ENCODE assay signal across 11 cellular contexts in the genomic region with DNA sequence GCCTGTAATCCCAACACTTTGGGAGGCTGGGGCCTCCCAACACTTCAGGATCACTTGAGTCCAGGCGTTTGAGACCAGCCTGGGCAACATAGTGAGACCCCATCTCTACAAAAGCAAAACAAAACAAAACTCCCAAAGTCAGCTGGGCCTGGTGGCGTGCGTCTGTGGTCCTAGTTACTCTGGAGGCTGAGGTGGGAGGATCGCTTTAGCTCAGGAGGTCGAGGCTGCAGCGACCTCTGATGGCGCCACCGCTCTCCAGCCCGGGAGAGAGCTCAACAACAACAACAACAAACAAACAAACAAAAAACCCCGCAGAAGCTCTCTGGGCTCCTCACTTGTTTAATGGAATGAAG. TPM values are rescaled to one million over a fixed set of nuclear protein-coding genes. Genes with fewer than 3 reads are reported as not detected.
DNase-seq lines count a peak whose midpoint lies in the region; ATAC-seq, FAIRE-seq and TF ChIP-seq lines count a peak whose summit lies in the region.
"Had no signal": no experiment of that assay in that cellular context is flagged by ENCODE, and none has a peak within 500 bp of the region (broad histone marks: within the 10 kb centered on the region; RNA-seq: fewer than 3 reads in every experiment).

No MANE protein-coding gene starts in this region.

- H3K27me3 ChIP-seq in GM23338 (ENCODE audit: insufficient read depth) (peaks cover 26% of the 10 kb centered on the region), iPS-18a (ENCODE audit: control insufficient read depth, insufficient read depth, low read length) (peaks cover 23% of the 10 kb centered on the region)

- H3K9me3 Mint-ChIP-seq in GM23338, result no peaks in the 10 kb centered on the region; the same call in 2 of the 3 replicates
- peaks cover 3% of the 10 kb centered on the region for H3K9me3 Mint-ChIP-seq in activated T-helper 17 cell treated with anti-CD3 and anti-CD28 coated beads, Interleukin-2, amount 50 U/mL, for 72 hours

- TF ChIP-seq CTCF in GM23338 (conservative IDR thresholded peaks at IDR 0.05; ENCODE audit: low read depth in 2 of 2), result peak; percentile 43 to 51

- peaks cover 8% of the 10 kb centered on the region for H3K27me3 Mint-ChIP-seq in GM23338 (ENCODE audit: insufficient read depth, low read depth, poor library complexity)
- peaks cover 48% of the 10 kb centered on the region for H3K27me3 Mint-ChIP-seq in activated T-helper 17 cell treated with anti-CD3 and anti-CD28 coated beads, Interleukin-2, amount 50 U/mL, for 72 hours

- no peaks in the 10 kb centered on the region for H4K20me1 ChIP-seq in GM23338 (replicated peaks; ENCODE audit: insufficient read depth)

- H3K4me2 ChIP-seq in GM23338, result peak overlapping the region; percentile 92

- H3K4me1 Mint-ChIP-seq in GM23338, result no peaks in the 10 kb centered on the region
- H3K4me1 Mint-ChIP-seq in activated T-helper 17 cell treated with anti-CD3 and anti-CD28 coated beads, Interleukin-2, amount 50 U/mL, for 72 hours, result no peaks in the 10 kb centered on the region

- H3K27ac ChIP-seq in GM23338 (ENCODE audit: low read depth), result no peak overlapping the region
- no peak overlapping the region for H3K27ac ChIP-seq in iPS-18a (ENCODE audit: low read length)
- no peak overlapping the region for H3K27ac ChIP-seq in skin epidermis

- H3K36me3 ChIP-seq in GM23338 (ENCODE audit: insufficient read depth) (no peaks in the 10 kb centered on the region), iPS-18a (ENCODE audit: control insufficient read depth, low read depth, low read length) (no peaks in the 10 kb centered on the region)

- H3K4me1 ChIP-seq in GM23338 (ENCODE audit: insufficient read depth) (no peaks in the 10 kb centered on the region), iPS-18a (ENCODE audit: control insufficient read depth, low read depth, low read length) (no peaks in the 10 kb centered on the region)

- no peaks in the 10 kb centered on the region for H3K36me3 Mint-ChIP-seq in GM23338 (ENCODE audit: low read depth)
- H3K36me3 Mint-ChIP-seq in activated T-helper 17 cell treated with anti-CD3 and anti-CD28 coated beads, Interleukin-2, amount 50 U/mL, for 72 hours (ENCODE audit: low read depth), result no peaks in the 10 kb centered on the region

- no peak for FAIRE-seq in GM19239 (lab: Jason Lieb, UNC)
- FAIRE-seq: GM18507 had no signal

- DNase-seq in GM23338 (ENCODE audit: low spot score) (no peak), globus pallidus (ENCODE audit: low spot score) (no peak), mesenteric fat pad (ENCODE audit: low spot score) (no peak), GM19239 (ENCODE audit: insufficient read length, low spot score) (no peak)
- DNase-seq: NCI-H2029 treated with DMSO at 0.1 percent for 48 hours had no signal

- H3K9me2 ChIP-seq in GM23338 (ENCODE audit: insufficient read depth), result no peaks in the 10 kb centered on the region

- no peak overlapping the region for H3K27ac Mint-ChIP-seq in GM23338
- no peak overlapping the region for H3K27ac Mint-ChIP-seq in activated T-helper 17 cell treated with anti-CD3 and anti-CD28 coated beads, Interleukin-2, amount 50 U/mL, for 72 hours

- peak overlapping the region; percentile 83 for H3K4me3 Mint-ChIP-seq in GM23338
- peak overlapping the region; percentile 36 for H3K4me3 Mint-ChIP-seq in activated T-helper 17 cell treated with anti-CD3 and anti-CD28 coated beads, Interleukin-2, amount 50 U/mL, for 72 hours

- no peak overlapping the region for H3K9ac ChIP-seq in iPS-18a (ENCODE audit: low read length)

- ATAC-seq in GM23338 (no peak), HG02884 (IDR thresholded peaks at IDR 0.05; ENCODE audit: unreplicated experiment) (no peak)
- no peak for ATAC-seq in activated T-helper 17 cell treated with anti-CD3 and anti-CD28 coated beads, Interleukin-2, amount 50 U/mL, for 72 hours (replicated peaks)

- H3K4me3 ChIP-seq in GM23338 (peak overlapping the region; percentile 73), iPS-18a (ENCODE audit: low read length) (peak overlapping the region; percentile 59), skin epidermis (peak overlapping the region; percentile 6 to 40 (median 30))

- no peaks in the 10 kb centered on the region for H3K79me2 ChIP-seq in GM23338 (replicated peaks; ENCODE audit: insufficient read depth)

- H3K9me3 ChIP-seq in iPS-18a (ENCODE audit: control insufficient read depth, low read depth, low read length), result no peaks in the 10 kb centered on the region

- peak overlapping the region; percentile 99 for H2AFZ ChIP-seq in GM23338

- H3F3A ChIP-seq in GM23338 (replicated peaks; ENCODE audit: low read depth), result 0 out of 2 replicates have a peak, but pooled peaks cover 4% of the 10 kb centered on the region

TF ChIP-seq in GM23338, 12 proteins besides CTCF, POLR2A, EP300 and RAD21:
- no peak for TF ChIP-seq EZH2phosphoT487 (IDR thresholded peaks at IDR 0.05; ENCODE audit: unreplicated experiment)
- TF ChIP-seq, protein P1, sequence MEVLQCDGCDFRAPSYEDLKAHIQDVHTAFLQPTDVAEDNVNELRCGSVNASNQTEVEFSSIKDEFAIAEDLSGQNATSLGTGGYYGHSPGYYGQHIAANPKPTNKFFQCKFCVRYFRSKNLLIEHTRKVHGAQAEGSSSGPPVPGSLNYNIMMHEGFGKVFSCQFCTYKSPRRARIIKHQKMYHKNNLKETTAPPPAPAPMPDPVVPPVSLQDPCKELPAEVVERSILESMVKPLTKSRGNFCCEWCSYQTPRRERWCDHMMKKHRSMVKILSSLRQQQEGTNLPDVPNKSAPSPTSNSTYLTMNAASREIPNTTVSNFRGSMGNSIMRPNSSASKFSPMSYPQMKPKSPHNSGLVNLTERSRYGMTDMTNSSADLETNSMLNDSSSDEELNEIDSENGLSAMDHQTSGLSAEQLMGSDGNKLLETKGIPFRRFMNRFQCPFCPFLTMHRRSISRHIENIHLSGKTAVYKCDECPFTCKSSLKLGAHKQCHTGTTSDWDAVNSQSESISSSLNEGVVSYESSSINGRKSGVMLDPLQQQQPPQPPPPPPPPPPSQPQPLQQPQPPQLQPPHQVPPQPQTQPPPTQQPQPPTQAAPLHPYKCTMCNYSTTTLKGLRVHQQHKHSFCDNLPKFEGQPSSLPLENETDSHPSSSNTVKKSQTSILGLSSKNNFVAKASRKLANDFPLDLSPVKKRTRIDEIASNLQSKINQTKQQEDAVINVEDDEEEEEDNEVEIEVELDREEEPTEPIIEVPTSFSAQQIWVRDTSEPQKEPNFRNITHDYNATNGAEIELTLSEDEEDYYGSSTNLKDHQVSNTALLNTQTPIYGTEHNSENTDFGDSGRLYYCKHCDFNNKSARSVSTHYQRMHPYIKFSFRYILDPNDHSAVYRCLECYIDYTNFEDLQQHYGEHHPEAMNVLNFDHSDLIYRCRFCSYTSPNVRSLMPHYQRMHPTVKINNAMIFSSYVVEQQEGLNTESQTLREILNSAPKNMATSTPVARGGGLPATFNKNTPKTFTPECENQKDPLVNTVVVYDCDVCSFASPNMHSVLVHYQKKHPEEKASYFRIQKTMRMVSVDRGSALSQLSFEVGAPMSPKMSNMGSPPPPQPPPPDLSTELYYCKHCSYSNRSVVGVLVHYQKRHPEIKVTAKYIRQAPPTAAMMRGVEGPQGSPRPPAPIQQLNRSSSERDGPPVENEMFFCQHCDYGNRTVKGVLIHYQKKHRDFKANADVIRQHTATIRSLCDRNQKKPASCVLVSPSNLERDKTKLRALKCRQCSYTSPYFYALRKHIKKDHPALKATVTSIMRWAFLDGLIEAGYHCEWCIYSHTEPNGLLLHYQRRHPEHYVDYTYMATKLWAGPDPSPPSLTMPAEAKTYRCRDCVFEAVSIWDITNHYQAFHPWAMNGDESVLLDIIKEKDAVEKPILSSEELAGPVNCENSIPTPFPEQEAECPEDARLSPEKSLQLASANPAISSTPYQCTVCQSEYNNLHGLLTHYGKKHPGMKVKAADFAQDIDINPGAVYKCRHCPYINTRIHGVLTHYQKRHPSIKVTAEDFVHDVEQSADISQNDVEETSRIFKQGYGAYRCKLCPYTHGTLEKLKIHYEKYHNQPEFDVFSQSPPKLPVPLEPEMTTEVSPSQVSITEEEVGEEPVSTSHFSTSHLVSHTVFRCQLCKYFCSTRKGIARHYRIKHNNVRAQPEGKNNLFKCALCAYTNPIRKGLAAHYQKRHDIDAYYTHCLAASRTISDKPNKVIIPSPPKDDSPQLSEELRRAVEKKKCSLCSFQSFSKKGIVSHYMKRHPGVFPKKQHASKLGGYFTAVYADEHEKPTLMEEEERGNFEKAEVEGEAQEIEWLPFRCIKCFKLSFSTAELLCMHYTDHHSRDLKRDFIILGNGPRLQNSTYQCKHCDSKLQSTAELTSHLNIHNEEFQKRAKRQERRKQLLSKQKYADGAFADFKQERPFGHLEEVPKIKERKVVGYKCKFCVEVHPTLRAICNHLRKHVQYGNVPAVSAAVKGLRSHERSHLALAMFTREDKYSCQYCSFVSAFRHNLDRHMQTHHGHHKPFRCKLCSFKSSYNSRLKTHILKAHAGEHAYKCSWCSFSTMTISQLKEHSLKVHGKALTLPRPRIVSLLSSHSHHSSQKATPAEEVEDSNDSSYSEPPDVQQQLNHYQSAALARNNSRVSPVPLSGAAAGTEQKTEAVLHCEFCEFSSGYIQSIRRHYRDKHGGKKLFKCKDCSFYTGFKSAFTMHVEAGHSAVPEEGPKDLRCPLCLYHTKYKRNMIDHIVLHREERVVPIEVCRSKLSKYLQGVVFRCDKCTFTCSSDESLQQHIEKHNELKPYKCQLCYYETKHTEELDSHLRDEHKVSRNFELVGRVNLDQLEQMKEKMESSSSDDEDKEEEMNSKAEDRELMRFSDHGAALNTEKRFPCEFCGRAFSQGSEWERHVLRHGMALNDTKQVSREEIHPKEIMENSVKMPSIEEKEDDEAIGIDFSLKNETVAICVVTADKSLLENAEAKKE (CRISPR knock-in tag; IDR thresholded peaks at IDR 0.05), result no peak

RNA-seq across cellular contexts. Expression of a gene that starts 0.5 kb away (rescaled TPM):
- 1.4 TPM in 1 of 2 replicates, not detected in the other for total RNA-seq in GM23338 (2014; rRNA removed; shearing (Covaris generic))
- polyA plus RNA-seq in GM23338 (2016; fragmentation: Nextera tagmentation; extraction: Ambion mirVana), result 0.15 and 0.54 TPM in 2 replicates
- not detected for total RNA-seq in activated T-helper 17 cell treated with anti-CD3 and anti-CD28 coated beads, Interleukin-2, amount 50 U/mL, for 72 hours
- not detected for total RNA-seq in mesenteric fat pad
- total RNA-seq: subcutaneous adipose tissue had no signal
